In the genomic region with DNA sequence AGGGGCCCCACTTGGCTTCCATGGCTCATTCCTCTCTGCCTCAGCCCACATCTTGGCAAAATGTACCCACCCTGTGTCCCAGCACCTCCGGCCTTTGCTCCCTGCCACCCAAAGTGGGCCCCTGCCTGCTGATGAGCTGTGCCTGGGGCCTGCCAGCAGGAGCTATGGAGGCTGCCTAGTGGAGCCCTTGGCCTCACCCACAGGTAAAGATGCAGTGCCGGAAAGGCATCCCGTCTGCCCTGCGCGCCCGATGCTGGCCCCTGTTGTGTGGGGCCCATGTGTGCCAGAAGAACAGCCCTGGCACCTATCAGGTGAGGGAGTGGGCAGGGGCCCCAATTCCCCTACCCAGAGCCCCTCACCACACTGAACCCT, we compare ENCODE assay signal across 14 cellular contexts. TPM values are rescaled to one million over a fixed set of nuclear protein-coding genes. Genes with fewer than 3 reads are reported as not detected.
DNase-seq lines count a peak whose midpoint lies in the region; ATAC-seq, FAIRE-seq and TF ChIP-seq lines count a peak whose summit lies in the region.
"Had no signal": no experiment of that assay in that cellular context is flagged by ENCODE, and none has a peak within 500 bp of the region (broad histone marks: within the 10 kb centered on the region; RNA-seq: fewer than 3 reads in every experiment).

No MANE protein-coding gene starts in this region.

- H2AFZ ChIP-seq in H1 (ENCODE audit: low read length) = no peak overlapping the region

- no peak overlapping the region for H3K14ac ChIP-seq in H1 (ENCODE audit: insufficient read length)

- peaks cover 3% of the 10 kb centered on the region for H3K79me1 ChIP-seq in H1 (ENCODE audit: low read depth, low read length)

- H3K36me3 ChIP-seq in H1 (ENCODE audit: control insufficient read depth in 2 of 4, insufficient read depth in 4 of 4, low read length in 3 of 4) = no peaks in the 10 kb centered on the region
- H3K36me3 ChIP-seq in testis (ENCODE audit: low read depth, missing control alignments) = no peaks in the 10 kb centered on the region
- H3K36me3 ChIP-seq: adrenal gland had no signal

- H2AK5ac ChIP-seq in H1 (ENCODE audit: low read depth, low read length) = no peak overlapping the region

- H3K9ac ChIP-seq in H1 (replicated peaks in 1 of 4; ENCODE audit: extremely low read depth in 1 of 4, low read depth in 3 of 4, low read length in 3 of 4) = no peak overlapping the region

- H3K4me3 Mint-ChIP-seq in activated CD4-positive, alpha-beta memory T cell treated with anti-CD3 and anti-CD28 coated beads, Interleukin-2, amount 10 ng/mL, durations not matched to agents 7 days and 5 days = peak overlapping the region; percentile 85

- TF ChIP-seq RAD21 in H1 (IDR thresholded peaks at IDR 0.05 in 1 of 2, conservative IDR thresholded peaks at IDR 0.05 in 1 of 2; ENCODE audit: low read depth in 2 of 2, low read length in 2 of 2) = no peak

- peaks cover 4% of the 10 kb centered on the region; the same call in 1 of the 2 replicates for H3K23me2 ChIP-seq in H1 (ENCODE audit: low read depth, low read length)

- no peak overlapping the region for H3K4ac ChIP-seq in H1 (replicated peaks; ENCODE audit: insufficient read length, low read depth, low read length)

- 95% methylated on average over 6 of the region's 6 CpGs; no CpG with 5 or more reads in 1 of the 2 experiments for WGBS in H1 (ENCODE audit: extremely low coverage in 1 of 2, insufficient coverage in 1 of 2, insufficient read length in 1 of 2, insufficient replicate concordance in 2 of 2, low coverage in 1 of 2, low lambda C conversion rate in 2 of 2, missing lambda C conversion rate in 1 of 2), 2 experiments
- 88 to 98% methylated on average over 6 of the region's 6 CpGs for WGBS in testis, 2 donors

- H3K27ac ChIP-seq in H1 (ENCODE audit: low read depth, low read length) (no peak overlapping the region), substantia nigra (ENCODE audit: low read depth, low read length, poor library complexity, severe bottlenecking) (peak overlapping the region; percentile 100), testis (no peak overlapping the region)
- H3K27ac ChIP-seq: adrenal gland had no signal

- TF ChIP-seq POLR2A in H1 (IDR thresholded peaks at IDR 0.05; ENCODE audit: control extremely low read depth in 1 of 2, low read depth in 2 of 2, low read length in 2 of 2) (no peak), testis (IDR thresholded peaks at IDR 0.05) (no peak)

- H3K56ac ChIP-seq in H1 (replicated peaks; ENCODE audit: insufficient read length, low read depth, low read length) = no peak overlapping the region

- H3K27me3 Mint-ChIP-seq in activated CD4-positive, alpha-beta memory T cell treated with anti-CD3 and anti-CD28 coated beads, Interleukin-2, amount 10 ng/mL, durations not matched to agents 7 days and 5 days = no peaks in the 10 kb centered on the region

- H2BK5ac ChIP-seq in H1 (ENCODE audit: low read depth, low read length) = no peak overlapping the region

- H3K36me3 Mint-ChIP-seq in activated CD4-positive, alpha-beta memory T cell treated with anti-CD3 and anti-CD28 coated beads, Interleukin-2, amount 10 ng/mL, durations not matched to agents 7 days and 5 days (ENCODE audit: low read depth) = peaks cover 67% of the 10 kb centered on the region

- H4K91ac ChIP-seq in H1 (replicated peaks; ENCODE audit: insufficient read length, low read length) = no peak overlapping the region

- H2BK15ac ChIP-seq in H1 (ENCODE audit: low read length) = no peak overlapping the region

- H3K4me1 Mint-ChIP-seq in activated CD4-positive, alpha-beta memory T cell treated with anti-CD3 and anti-CD28 coated beads, Interleukin-2, amount 10 ng/mL, durations not matched to agents 7 days and 5 days = peaks cover 70% of the 10 kb centered on the region

- H4K5ac ChIP-seq in H1 (ENCODE audit: insufficient read length, low read depth, low read length) = no peak overlapping the region

- TF ChIP-seq CTCF in H1 (IDR thresholded peaks at IDR 0.05; ENCODE audit: control extremely low read depth in 1 of 3, insufficient read depth in 1 of 3, low read depth in 1 of 3, low read length in 3 of 3) (no peak), testis (IDR thresholded peaks at IDR 0.05) (no peak)

- DNase-seq in activated T-cell treated with anti-CD3 and anti-CD28 coated beads, Interleukin-2, amount 50 U/mL, for 1 hour = peak; percentile 34
- DNase-seq in activated T-cell treated with anti-CD3 and anti-CD28 coated beads for 4 hours (no peak), H1 (ENCODE audit: low read depth in 1 of 2, low spot score in 2 of 2) (no peak), substantia nigra (lab: John Stamatoyannopoulos, UW) (no peak), testis (no peak)
- DNase-seq in activated CD4-positive, alpha-beta memory T cell treated with anti-CD3 and anti-CD28 coated beads, Interleukin-2, amount 10 ng/mL, durations not matched to agents 7 days and 5 days = no peak
- DNase-seq: DMS79, NCI-H2029 had no signal

- no peaks in the 10 kb centered on the region for H3K9me3 Mint-ChIP-seq in activated CD4-positive, alpha-beta memory T cell treated with anti-CD3 and anti-CD28 coated beads, Interleukin-2, amount 10 ng/mL, durations not matched to agents 7 days and 5 days

- peak overlapping the region; percentile 99 for H3K27ac Mint-ChIP-seq in activated CD4-positive, alpha-beta memory T cell treated with anti-CD3 and anti-CD28 coated beads, Interleukin-2, amount 10 ng/mL, durations not matched to agents 7 days and 5 days

- no peak overlapping the region for H2BK20ac ChIP-seq in H1 (ENCODE audit: low read length)

- no peak overlapping the region for H3K4me3 ChIP-seq in H1 (ENCODE audit: extremely low read depth in 1 of 4, insufficient read depth in 2 of 4, low read depth in 3 of 4, low read length in 4 of 4)
- no peak overlapping the region for H3K4me3 ChIP-seq in testis
- H3K4me3 ChIP-seq: adrenal gland, right lobe of liver had no signal

- no peak overlapping the region for H3K23ac ChIP-seq in H1 (ENCODE audit: insufficient read length)

- no peak overlapping the region for H2BK12ac ChIP-seq in H1 (ENCODE audit: low read depth, low read length)

- no peak overlapping the region for H3K18ac ChIP-seq in H1 (ENCODE audit: extremely low read depth, low read length)

- H3K27me3 ChIP-seq in H1 (replicated peaks in 1 of 4; ENCODE audit: control insufficient read depth in 3 of 4, extremely low read depth in 1 of 4, insufficient read depth in 3 of 4, low read length in 3 of 4) = no peaks in the 10 kb centered on the region; a peak in 1 of 7 replicates
- no peaks in the 10 kb centered on the region for H3K27me3 ChIP-seq in testis
- H3K27me3 ChIP-seq: right lobe of liver had no signal

- intact Hi-C loops in testis (cut with DNase I; ENCODE audit: low total_unique reads) = loop anchor here (10.0 kb wide), 1 partner anchor 80 kb away; a partner anchor contains a TSS

- no peak for ATAC-seq in HG03442 (IDR thresholded peaks at IDR 0.05; ENCODE audit: unreplicated experiment)
- ATAC-seq in GM21717 (IDR thresholded peaks at IDR 0.05; ENCODE audit: unreplicated experiment) = no peak
- ATAC-seq: activated CD4-positive, CD25-positive, alpha-beta regulatory T cell treated with anti-CD3 and anti-CD28 coated beads, Interleukin-2, amount 50 U/mL, for 24 hours; right lobe of liver; SK-N-SH treated with all-trans-retinoic acid at 6 μM for 48 hours had no signal

- H4K8ac ChIP-seq in H1 (ENCODE audit: extremely low read depth, insufficient read depth, low read length) = peak overlapping the region; percentile 41; the same call in 1 of the 2 replicates

- no peak for FAIRE-seq in H1 (lab: Jason Lieb, UNC)

- no peak overlapping the region for H3K4me2 ChIP-seq in H1 (ENCODE audit: insufficient read depth in 1 of 2, low read depth in 2 of 2, low read length in 2 of 2)

- POLR2A ChIA-PET in activated CD4-positive, alpha-beta memory T cell treated with anti-CD3 and anti-CD28 coated beads, Interleukin-2, amount 10 ng/mL, durations not matched to agents 7 days and 5 days (lab: Charles Lee) = interaction anchor here (0.9 to 10.7 kb wide), 14 partner anchors 9 to 165 kb away, joined by 3 to 361 read pairs (median 10); a partner anchor contains a TSS
- POLR2A ChIA-PET in H1 (lab: Charles Lee; ENCODE audit: partially characterized antibody) = interaction anchor here (1.1 to 2.1 kb wide), 9 partner anchors 9 to 87 kb away, joined by 3 to 5 read pairs (median 4); no protein-coding TSS in a partner anchor

- TF ChIP-seq EP300 in H1 (IDR thresholded peaks at IDR 0.05; ENCODE audit: borderline replicate concordance in 1 of 2, low read depth in 2 of 2, low read length in 2 of 2) = no peak

- CTCF ChIA-PET in activated CD4-positive, alpha-beta memory T cell treated with anti-CD3 and anti-CD28 coated beads, Interleukin-2, amount 10 ng/mL, durations not matched to agents 7 days and 5 days (lab: Charles Lee) = interaction anchor here (1.2 to 6.4 kb wide), 4 partner anchors 33 to 100 kb away, joined by 4 to 67 read pairs (median 4); a partner anchor contains a TSS
- CTCF ChIA-PET in H1 (lab: Charles Lee; ENCODE audit: partially characterized antibody) = interaction anchor here (0.7 to 1.7 kb wide), 4 partner anchors 9 to 63 kb away, joined by 3 to 4 read pairs (median 3); no protein-coding TSS in a partner anchor

- H3K4me1 ChIP-seq in H1 (replicated peaks in 1 of 4; ENCODE audit: control insufficient read depth in 3 of 4, insufficient read depth in 4 of 4, low read length in 3 of 4) = peaks cover 0 to 14% (median 9%) of the 10 kb centered on the region in 4 experiments; a peak in 5 of 7 replicates
- peaks cover 14% of the 10 kb centered on the region for H3K4me1 ChIP-seq in testis

- H3K79me2 ChIP-seq in H1 (ENCODE audit: control insufficient read depth in 1 of 2, insufficient read depth in 2 of 2, low read length in 2 of 2) = peaks cover 0 to 10% of the 10 kb centered on the region in 2 experiments; a peak in 2 of 4 replicates

- peaks cover 0 to 7% of the 10 kb centered on the region in 2 experiments for H4K20me1 ChIP-seq in H1 (replicated peaks in 1 of 2; ENCODE audit: control insufficient read depth in 1 of 2, insufficient read depth in 2 of 2, low read length in 2 of 2)

- H3K9me3 ChIP-seq in H1 (ENCODE audit: insufficient read depth in 2 of 2, low read depth in 1 of 2, low read length in 1 of 2) = no peaks in the 10 kb centered on the region
- H3K9me3 ChIP-seq in testis = no peaks in the 10 kb centered on the region
- H3K9me3 ChIP-seq: adrenal gland, right lobe of liver had no signal

- no peak overlapping the region for H2BK120ac ChIP-seq in H1 (replicated peaks; ENCODE audit: low read depth, low read length)

RNA-seq across cellular contexts. Expression of a gene that starts 1.3 kb away (rescaled TPM):
- total RNA-seq in activated CD4-positive, alpha-beta memory T cell treated with anti-CD3 and anti-CD28 coated beads, Interleukin-2, amount 10 ng/mL, durations not matched to agents 7 days and 5 days = 100 to 1,000 TPM; 285 to 310 TPM
- total RNA-seq in H1 (2021; fragmentation: NEBNext Ultra II Directional; extraction: Animal tissue kit (Norgen Biotek cat#: 25700)) = 0.69 TPM in 1 of 2 replicates, not detected in the other
- polyA plus RNA-seq in H1 (2011; rRNA removed) (0.27 and 0.35 TPM in 2 replicates), testis (ENCODE audit: insufficient read depth, low read depth, low replicate concordance) (3.3 TPM)
- polyA plus RNA-seq in H1 (2011; cell fraction: cytosol; rRNA removed) = 0.16 TPM
- 1.6 TPM for polyA plus RNA-seq in H1 (2011; cell fraction: nucleus; rRNA removed)
- 0.11 to 1.00 TPM (median 0.55 TPM) in 4 replicates for polyA plus RNA-seq in H1 (2012, experiment 1 of 2)
- polyA plus RNA-seq in H1 (2012, experiment 2 of 2) = 0.31 TPM
- 0.41 TPM for polyA plus RNA-seq in H1 (2013, experiment 1 of 2)
- 0.46 TPM for polyA plus RNA-seq in H1 (2013, experiment 2 of 2)
- polyA minus RNA-seq in H1 (2011; rRNA and poly(A)+ RNA removed) = 0.22 and 0.41 TPM in 2 replicates
- not detected for polyA minus RNA-seq in H1 (2011; cell fraction: cytosol; rRNA and poly(A)+ RNA removed)
- polyA minus RNA-seq in H1 (2011; cell fraction: nucleus; rRNA and poly(A)+ RNA removed) = 0.40 TPM
- 1 to 10 TPM; 1.8 to 3.8 TPM for total RNA-seq in testis

RNA-seq across cellular contexts. Expression of a gene that starts 3.5 kb away (rescaled TPM):
- total RNA-seq in activated CD4-positive, alpha-beta memory T cell treated with anti-CD3 and anti-CD28 coated beads, Interleukin-2, amount 10 ng/mL, durations not matched to agents 7 days and 5 days = 100 to 1,000 TPM; 308 to 315 TPM
- total RNA-seq in H1 (2021; fragmentation: NEBNext Ultra II Directional; extraction: Animal tissue kit (Norgen Biotek cat#: 25700)) = 198 and 210 TPM in 2 replicates
- 359 and 430 TPM in 2 replicates for polyA plus RNA-seq in H1 (2011; rRNA removed)
- polyA plus RNA-seq in H1 (2011; cell fraction: cytosol; rRNA removed) = 274 TPM
- 218 TPM for polyA plus RNA-seq in H1 (2011; cell fraction: nucleus; rRNA removed)
- polyA plus RNA-seq in H1 (2012, experiment 1 of 2) = 139 to 201 TPM (median 197 TPM) in 4 replicates
- polyA plus RNA-seq in H1 (2012, experiment 2 of 2) = 283 TPM
- polyA plus RNA-seq in H1 (2013, experiment 1 of 2) = 157 TPM
- 156 TPM for polyA plus RNA-seq in H1 (2013, experiment 2 of 2)
- 140 and 166 TPM in 2 replicates for polyA minus RNA-seq in H1 (2011; rRNA and poly(A)+ RNA removed)
- polyA minus RNA-seq in H1 (2011; cell fraction: cytosol; rRNA and poly(A)+ RNA removed) = 98.8 TPM
- polyA minus RNA-seq in H1 (2011; cell fraction: nucleus; rRNA and poly(A)+ RNA removed) = 65.8 TPM
- 100 to 1,000 TPM; 100 to 129 TPM for total RNA-seq in testis
- 79.7 TPM for polyA plus RNA-seq in testis (ENCODE audit: insufficient read depth, low read depth, low replicate concordance)

RNA-seq across cellular contexts. Expression of a gene that starts 10.3 kb away (rescaled TPM):
- 1 to 10 TPM in 1 of 2 experiments, under 1 TPM in 1; 0.76 to 1.1 TPM for total RNA-seq in activated CD4-positive, alpha-beta memory T cell treated with anti-CD3 and anti-CD28 coated beads, Interleukin-2, amount 10 ng/mL, durations not matched to agents 7 days and 5 days
- total RNA-seq in H1 (2021; fragmentation: NEBNext Ultra II Directional; extraction: Animal tissue kit (Norgen Biotek cat#: 25700)) = 0.61 and 1.1 TPM in 2 replicates
- 0.82 and 0.96 TPM in 2 replicates for polyA plus RNA-seq in H1 (2011; rRNA removed)
- polyA plus RNA-seq in H1 (2011; cell fraction: cytosol; rRNA removed) = 1.1 TPM
- polyA plus RNA-seq in H1 (2011; cell fraction: nucleus; rRNA removed) = 5.7 TPM
- polyA plus RNA-seq in H1 (2012, experiment 1 of 2) = 0.72 to 2.2 TPM (median 1.1 TPM) in 4 replicates
- polyA plus RNA-seq in H1 (2012, experiment 2 of 2) = 0.47 TPM
- polyA plus RNA-seq in H1 (2013, experiment 1 of 2) = 0.51 TPM
- 0.31 TPM for polyA plus RNA-seq in H1 (2013, experiment 2 of 2)
- polyA minus RNA-seq in H1 (2011; rRNA and poly(A)+ RNA removed) = 0.47 and 0.54 TPM in 2 replicates
- polyA minus RNA-seq in H1 (2011; cell fraction: cytosol; rRNA and poly(A)+ RNA removed) = 0.22 TPM
- 1.4 TPM for polyA minus RNA-seq in H1 (2011; cell fraction: nucleus; rRNA and poly(A)+ RNA removed)
- 1 to 10 TPM in 1 of 2 donors, under 1 TPM in 1; 0.74 to 1.3 TPM for total RNA-seq in testis
- 1.6 TPM for polyA plus RNA-seq in testis (ENCODE audit: insufficient read depth, low read depth, low replicate concordance)

RNA-seq across cellular contexts. Expression of a gene that starts 13.4 kb away (rescaled TPM):
- total RNA-seq in activated CD4-positive, alpha-beta memory T cell treated with anti-CD3 and anti-CD28 coated beads, Interleukin-2, amount 10 ng/mL, durations not matched to agents 7 days and 5 days = 10 to 100 TPM; 48.0 to 53.9 TPM
- total RNA-seq in H1 (2021; fragmentation: NEBNext Ultra II Directional; extraction: Animal tissue kit (Norgen Biotek cat#: 25700)) = 20.8 and 22.2 TPM in 2 replicates
- polyA plus RNA-seq in H1 (2011; rRNA removed) (25.5 and 29.6 TPM in 2 replicates), testis (ENCODE audit: insufficient read depth, low read depth, low replicate concordance) (25.7 TPM)
- polyA plus RNA-seq in H1 (2011; cell fraction: cytosol; rRNA removed) = 25.1 TPM
- polyA plus RNA-seq in H1 (2011; cell fraction: nucleus; rRNA removed) = 76.6 TPM
- polyA plus RNA-seq in H1 (2012, experiment 1 of 2) = 19.7 to 23.9 TPM (median 22.6 TPM) in 4 replicates
- polyA plus RNA-seq in H1 (2012, experiment 2 of 2) = 19.6 TPM
- 19.6 TPM for polyA plus RNA-seq in H1 (2013, experiment 1 of 2)
- polyA plus RNA-seq in H1 (2013, experiment 2 of 2) = 18.6 TPM
- polyA minus RNA-seq in H1 (2011; rRNA and poly(A)+ RNA removed) = 5.9 and 10.4 TPM in 2 replicates
- 10.0 TPM for polyA minus RNA-seq in H1 (2011; cell fraction: cytosol; rRNA and poly(A)+ RNA removed)
- polyA minus RNA-seq in H1 (2011; cell fraction: nucleus; rRNA and poly(A)+ RNA removed) = 17.6 TPM
- 10 to 100 TPM; 35.8 to 46.2 TPM for total RNA-seq in testis

RNA-seq across cellular contexts. Expression of a gene that starts 23.1 kb away (rescaled TPM):
- total RNA-seq in activated CD4-positive, alpha-beta memory T cell treated with anti-CD3 and anti-CD28 coated beads, Interleukin-2, amount 10 ng/mL, durations not matched to agents 7 days and 5 days = 10 to 100 TPM; 56.9 to 57.1 TPM
- total RNA-seq in H1 (2021; fragmentation: NEBNext Ultra II Directional; extraction: Animal tissue kit (Norgen Biotek cat#: 25700)) = 41.0 and 43.9 TPM in 2 replicates
- polyA plus RNA-seq in H1 (2011; rRNA removed) (47.1 and 58.6 TPM in 2 replicates), testis (ENCODE audit: insufficient read depth, low read depth, low replicate concordance) (30.1 TPM)
- 54.3 TPM for polyA plus RNA-seq in H1 (2011; cell fraction: cytosol; rRNA removed)
- 104 TPM for polyA plus RNA-seq in H1 (2011; cell fraction: nucleus; rRNA removed)
- polyA plus RNA-seq in H1 (2012, experiment 1 of 2) = 31.6 to 44.5 TPM (median 41.0 TPM) in 4 replicates
- polyA plus RNA-seq in H1 (2012, experiment 2 of 2) = 44.7 TPM
- 27.6 TPM for polyA plus RNA-seq in H1 (2013, experiment 1 of 2)
- 27.9 TPM for polyA plus RNA-seq in H1 (2013, experiment 2 of 2)
- polyA minus RNA-seq in H1 (2011; rRNA and poly(A)+ RNA removed) = 36.3 and 41.7 TPM in 2 replicates
- polyA minus RNA-seq in H1 (2011; cell fraction: cytosol; rRNA and poly(A)+ RNA removed) = 30.8 TPM
- 44.4 TPM for polyA minus RNA-seq in H1 (2011; cell fraction: nucleus; rRNA and poly(A)+ RNA removed)
- total RNA-seq in testis = 10 to 100 TPM; 46.5 to 47.4 TPM

Comparison
In these comparisons a context has a peak if more than half of its experiments do, and no peak if none do; other contexts are left out.
1. RNA of a gene that starts 1.3 kb away (total RNA-seq): 285 to 310 TPM in activated CD4-positive, alpha-beta memory T cell treated with anti-CD3 and anti-CD28 coated beads, Interleukin-2, amount 10 ng/mL, durations not matched to agents 7 days and 5 days; 1.8 to 3.8 TPM in testis and 0.69 TPM in H1; every median in the first group is over 10 times any median in the second.